Comparison of ENCODE assay signal across 8 cellular contexts in the genomic region with DNA sequence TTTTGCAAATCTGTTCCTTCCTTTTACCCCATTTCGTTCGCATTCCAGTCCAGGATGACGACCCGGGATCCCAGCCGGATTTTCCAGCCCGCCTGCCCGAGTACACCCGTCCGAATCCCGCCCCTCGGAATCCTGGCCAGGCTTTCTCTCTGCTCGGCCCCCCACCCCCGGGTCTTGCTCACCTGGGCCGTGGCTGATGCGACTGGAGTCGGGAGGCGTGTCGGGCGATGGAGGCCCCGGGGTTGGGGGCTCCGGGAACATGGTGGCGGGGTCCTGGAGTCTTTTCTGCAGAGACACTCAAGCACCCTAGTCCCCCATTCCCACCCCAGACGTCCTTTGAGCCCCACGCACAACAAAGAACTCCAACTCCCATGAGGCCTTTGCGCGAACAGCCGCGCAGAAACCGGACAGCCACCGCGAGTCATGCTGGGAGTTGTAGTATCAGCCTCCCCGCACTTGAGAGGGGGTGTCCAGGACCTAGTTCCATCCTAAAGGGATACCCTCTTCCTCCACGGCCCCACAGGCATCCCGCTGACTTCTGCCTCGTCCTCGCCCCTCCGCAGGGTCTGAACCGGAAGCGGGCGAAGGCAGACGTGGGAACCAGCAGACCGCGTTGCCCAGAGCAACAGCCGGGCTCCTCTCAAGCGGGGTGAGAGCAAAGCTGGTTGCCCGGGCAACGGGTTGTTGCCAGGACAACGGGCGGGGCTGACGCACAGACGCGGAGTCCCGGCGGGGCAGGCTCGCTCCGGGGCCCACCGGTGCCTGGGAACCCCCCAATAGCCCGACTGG. TPM values are rescaled to one million over a fixed set of nuclear protein-coding genes. Genes with fewer than 3 reads are reported as not detected.
A peak's percentile ranks its signal among the peaks of the same experiment; 100 is the strongest.
DNase-seq lines count a peak whose midpoint lies in the region; ATAC-seq, FAIRE-seq and TF ChIP-seq lines count a peak whose summit lies in the region.

No MANE protein-coding gene starts in this region.

- no peak overlapping the region for H3K27ac ChIP-seq in endothelial cell of umbilical vein (ENCODE audit: insufficient read depth, low read depth, low read length)

- no peak overlapping the region for H3K9ac ChIP-seq in endothelial cell of umbilical vein (replicated peaks; ENCODE audit: extremely low read depth, insufficient read depth, low read length)

- H4K20me1 ChIP-seq in endothelial cell of umbilical vein (replicated peaks; ENCODE audit: control insufficient read depth, extremely low read depth, insufficient read depth, low read length), result no peaks in the 10 kb centered on the region

- no TSS peak for BruUV-seq in endothelial cell of umbilical vein (replicated peaks; lab: Mats Ljungman, UMichigan)

- no peaks in the 10 kb centered on the region for H3K4me1 ChIP-seq in endothelial cell of umbilical vein (ENCODE audit: control insufficient read depth, extremely low read depth, insufficient read depth, low read length)

- POLR2A ChIA-PET in endothelial cell of umbilical vein (lab: Charles Lee), result no interaction called here

- no peaks in the 10 kb centered on the region for H3K9me3 ChIP-seq in endothelial cell of umbilical vein (replicated peaks; ENCODE audit: control insufficient read depth, insufficient read depth, low read length)

- peak; percentile 86 for DNase-seq in AG20443 (ENCODE audit: low spot score)
- peak; percentile 52 for DNase-seq in NK-92 (lab: John Stamatoyannopoulos, UW; ENCODE audit: unreplicated experiment)
- DNase-seq in activated CD8-positive, alpha-beta memory T cell treated with anti-CD3 and anti-CD28 coated beads, Interleukin-2, amount 50 U/mL, for 48 hours, result peak; percentile 95
- peak; percentile 40 for DNase-seq in endothelial cell of umbilical vein (ENCODE audit: low read depth, low spot score)
- DNase-seq in naive B cell, result peak; percentile 97
- peak; percentile 82 to 88 for DNase-seq in stimulated activated CD8-positive, alpha-beta memory T cell treated with anti-CD3 and anti-CD28 coated beads, Interleukin-7, amount 100 ng/mL, for 4 hours (ENCODE audit: low read depth in 2 of 2)

- FAIRE-seq in endothelial cell of umbilical vein (lab: Jason Lieb, UNC), result peak; percentile 81

- peak overlapping the region; percentile 68 to 91 (median 84) for H3K4me3 Mint-ChIP-seq in naive B cell

- no peak for TF ChIP-seq CTCF in endothelial cell of umbilical vein (IDR thresholded peaks at IDR 0.05; ENCODE audit: extremely low read depth in 1 of 2, insufficient read depth in 1 of 2, low read depth in 1 of 2, low read length in 2 of 2)

- H3K9me1 ChIP-seq in endothelial cell of umbilical vein (replicated peaks; ENCODE audit: control insufficient read depth, extremely low read depth, insufficient read depth, low read length), result no peaks in the 10 kb centered on the region

- H3K79me2 ChIP-seq in endothelial cell of umbilical vein (ENCODE audit: control insufficient read depth, insufficient read depth, low read length), result no peaks in the 10 kb centered on the region

- ATAC-seq in GM19372 (IDR thresholded peaks at IDR 0.05; ENCODE audit: low read depth, unreplicated experiment) (peak; percentile 75), HG03571 (IDR thresholded peaks at IDR 0.05; ENCODE audit: unreplicated experiment) (peak; percentile 65), naive B cell (ENCODE audit: low read depth in 2 of 2) (peak; percentile 85 to 86)

- H3K27me3 Mint-ChIP-seq in naive B cell, result peaks cover 50 to 92% (median 88%) of the 10 kb centered on the region in 3 donors

- CTCF ChIA-PET in endothelial cell of umbilical vein (lab: Charles Lee), result interaction anchor here (0.8 kb wide), 1 partner anchor 26 kb away, joined by 5 read pairs; no protein-coding TSS in a partner anchor

- no peak overlapping the region for H3K4me2 ChIP-seq in endothelial cell of umbilical vein (ENCODE audit: insufficient read depth, low read length)

- H3K27me3 ChIP-seq in endothelial cell of umbilical vein (ENCODE audit: control insufficient read depth in 2 of 2, insufficient read depth in 2 of 2, low read length in 2 of 2), result peaks cover 8 to 23% of the 10 kb centered on the region in 2 experiments

- H3K4me1 Mint-ChIP-seq in naive B cell, result peaks cover 32 to 37% (median 33%) of the 10 kb centered on the region in 3 donors

- dilution Hi-C loops in endothelial cell of umbilical vein (cut with MboI; ENCODE audit: extremely low pct_ligation_motif_present, low sequenced_read_pairs), result no loop called here

- H3K36me3 Mint-ChIP-seq in naive B cell, result peaks cover 0 to 7% of the 10 kb centered on the region in 2 donors

- H3K27ac Mint-ChIP-seq in naive B cell, result peak overlapping the region; percentile 94 to 100 (median 99)

- intact Hi-C loops in endothelial cell of umbilical vein (cut with micrococcal nuclease), result no loop called here

- no peak for TF ChIP-seq POLR2A in endothelial cell of umbilical vein (IDR thresholded peaks at IDR 0.05; ENCODE audit: low read depth, low read length)

- H2AFZ ChIP-seq in endothelial cell of umbilical vein (ENCODE audit: low read depth, low read length), result no peak overlapping the region

- peaks cover 0 to 6% (median 0%) of the 10 kb centered on the region in 7 donors for H3K9me3 Mint-ChIP-seq in naive B cell

- no peaks in the 10 kb centered on the region for H3K36me3 ChIP-seq in endothelial cell of umbilical vein (ENCODE audit: control insufficient read depth in 2 of 2, extremely low read depth in 1 of 2, insufficient read depth in 2 of 2, low read length in 2 of 2)

- H3K4me3 ChIP-seq in endothelial cell of umbilical vein (replicated peaks in 1 of 3; ENCODE audit: insufficient read depth in 1 of 3, low read depth in 1 of 3, low read length in 3 of 3), result no peak overlapping the region

TF ChIP-seq in endothelial cell of umbilical vein, 7 proteins besides CTCF, POLR2A, EP300 and RAD21 (continues in another document):
- TF ChIP-seq MYC (IDR thresholded peaks at IDR 0.05; ENCODE audit: low read depth, low read length) (no peak), JUN (IDR thresholded peaks at IDR 0.05; ENCODE audit: borderline replicate concordance, insufficient read depth, insufficient read length, low read depth) (no peak), GATA2 (IDR thresholded peaks at IDR 0.05; ENCODE audit: insufficient read depth, insufficient read length, low read depth, low read length) (no peak)

RNA-seq across cellular contexts. Expression of gene SYT5, which starts 1.1 kb away (rescaled TPM):
- 0.42 TPM in 1 of 2 replicates, not detected in the other for total RNA-seq in endothelial cell of umbilical vein
- not detected in 2 replicates for polyA plus RNA-seq in endothelial cell of umbilical vein
- polyA plus RNA-seq in endothelial cell of umbilical vein (2011; cell fraction: cytosol; rRNA removed), result not detected in 2 replicates
- polyA plus RNA-seq in endothelial cell of umbilical vein (2011; cell fraction: nucleus; rRNA removed), result not detected in 2 replicates
- polyA plus RNA-seq in endothelial cell of umbilical vein (2012), result not detected in 2 replicates
- polyA minus RNA-seq in endothelial cell of umbilical vein, result 0.10 TPM in 1 of 2 replicates, not detected in the other
- not detected for polyA minus RNA-seq in endothelial cell of umbilical vein (2011; cell fraction: cytosol; rRNA and poly(A)+ RNA removed)
- not detected in 2 replicates for polyA minus RNA-seq in endothelial cell of umbilical vein (2011; cell fraction: nucleus; rRNA and poly(A)+ RNA removed)
- 1 to 10 TPM in 5 of 6 donors, under 1 TPM in 1; 0.92 to 2.6 (median 1.6) TPM for polyA plus RNA-seq in naive B cell (ENCODE audit: low read depth in 6 of 6)

RNA-seq across cellular contexts. Expression of gene DNAAF3, which starts 12.6 kb away (rescaled TPM):
- 0.62 TPM in 1 of 2 replicates, not detected in the other for total RNA-seq in endothelial cell of umbilical vein
- polyA plus RNA-seq in endothelial cell of umbilical vein (0.56 and 0.75 TPM in 2 replicates), naive B cell (ENCODE audit: low read depth in 6 of 6) (not detected)
- 0.14 and 0.23 TPM in 2 replicates for polyA plus RNA-seq in endothelial cell of umbilical vein (2011; cell fraction: cytosol; rRNA removed)
- polyA plus RNA-seq in endothelial cell of umbilical vein (2011; cell fraction: nucleus; rRNA removed), result 1.4 and 1.7 TPM in 2 replicates
- polyA plus RNA-seq in endothelial cell of umbilical vein (2012), result 0.78 and 0.91 TPM in 2 replicates
- polyA minus RNA-seq in endothelial cell of umbilical vein, result 0.49 and 0.66 TPM in 2 replicates
- 9.1 TPM for polyA minus RNA-seq in endothelial cell of umbilical vein (2011; cell fraction: cytosol; rRNA and poly(A)+ RNA removed)
- 0.34 TPM in 1 of 2 replicates, not detected in the other for polyA minus RNA-seq in endothelial cell of umbilical vein (2011; cell fraction: nucleus; rRNA and poly(A)+ RNA removed)

RNA-seq across cellular contexts. Expression of gene TNNI3, which starts 21.4 kb away (rescaled TPM):
- not detected in 2 replicates for total RNA-seq in endothelial cell of umbilical vein
- polyA plus RNA-seq in endothelial cell of umbilical vein (not detected in 2 replicates), naive B cell (ENCODE audit: low read depth in 6 of 6) (not detected)
- polyA plus RNA-seq in endothelial cell of umbilical vein (2011; cell fraction: cytosol; rRNA removed), result not detected in 2 replicates
- not detected in 2 replicates for polyA plus RNA-seq in endothelial cell of umbilical vein (2011; cell fraction: nucleus; rRNA removed)
- polyA plus RNA-seq in endothelial cell of umbilical vein (2012), result not detected in 2 replicates
- 0.57 TPM in 1 of 2 replicates, not detected in the other for polyA minus RNA-seq in endothelial cell of umbilical vein
- 1.6 TPM for polyA minus RNA-seq in endothelial cell of umbilical vein (2011; cell fraction: cytosol; rRNA and poly(A)+ RNA removed)
- not detected in 2 replicates for polyA minus RNA-seq in endothelial cell of umbilical vein (2011; cell fraction: nucleus; rRNA and poly(A)+ RNA removed)

RNA-seq across cellular contexts. Expression of gene TNNT1, which starts 30.0 kb away (rescaled TPM):
- total RNA-seq in endothelial cell of umbilical vein, result 0.51 and 0.92 TPM in 2 replicates
- 0.18 and 0.22 TPM in 2 replicates for polyA plus RNA-seq in endothelial cell of umbilical vein
- 0.35 and 0.39 TPM in 2 replicates for polyA plus RNA-seq in endothelial cell of umbilical vein (2011; cell fraction: cytosol; rRNA removed)
- 0.18 TPM in 1 of 2 replicates, not detected in the other for polyA plus RNA-seq in endothelial cell of umbilical vein (2011; cell fraction: nucleus; rRNA removed)
- polyA plus RNA-seq in endothelial cell of umbilical vein (2012), result 0.82 and 0.91 TPM in 2 replicates
- 5.8 and 5.9 TPM in 2 replicates for polyA minus RNA-seq in endothelial cell of umbilical vein
- polyA minus RNA-seq in endothelial cell of umbilical vein (2011; cell fraction: cytosol; rRNA and poly(A)+ RNA removed), result 8.9 TPM
- not detected in 2 replicates for polyA minus RNA-seq in endothelial cell of umbilical vein (2011; cell fraction: nucleus; rRNA and poly(A)+ RNA removed)
- polyA plus RNA-seq in naive B cell (ENCODE audit: low read depth in 6 of 6), result not detected

RNA-seq across cellular contexts. Expression of gene PTPRH, which starts 30.3 kb away (rescaled TPM):
- 0.51 and 1.00 TPM in 2 replicates for total RNA-seq in endothelial cell of umbilical vein
- polyA plus RNA-seq in endothelial cell of umbilical vein (0.10 and 0.14 TPM in 2 replicates), naive B cell (ENCODE audit: low read depth in 6 of 6) (not detected)
- polyA plus RNA-seq in endothelial cell of umbilical vein (2011; cell fraction: cytosol; rRNA removed), result 0.14 and 0.18 TPM in 2 replicates
- 0.38 and 0.55 TPM in 2 replicates for polyA plus RNA-seq in endothelial cell of umbilical vein (2011; cell fraction: nucleus; rRNA removed)
- 1.9 and 2.6 TPM in 2 replicates for polyA plus RNA-seq in endothelial cell of umbilical vein (2012)
- 2.1 TPM in 2 replicates for polyA minus RNA-seq in endothelial cell of umbilical vein
- 2.5 TPM for polyA minus RNA-seq in endothelial cell of umbilical vein (2011; cell fraction: cytosol; rRNA and poly(A)+ RNA removed)
- 0.19 TPM in 1 of 2 replicates, not detected in the other for polyA minus RNA-seq in endothelial cell of umbilical vein (2011; cell fraction: nucleus; rRNA and poly(A)+ RNA removed)

Comparison
In these comparisons a context has a peak if more than half of its experiments do, and no peak if none do; other contexts are left out.
1. DNase-seq: peak in every context shown above with its lines; median percentile 97 in naive B cell; 95 in activated CD8-positive, alpha-beta memory T cell treated with anti-CD3 and anti-CD28 coated beads, Interleukin-2, amount 50 U/mL, for 48 hours; 86 in AG20443; 85 in stimulated activated CD8-positive, alpha-beta memory T cell treated with anti-CD3 and anti-CD28 coated beads, Interleukin-7, amount 100 ng/mL, for 4 hours; 52 in NK-92; 40 in endothelial cell of umbilical vein.